16 cellular contexts compared by ENCODE assay signal in genomic region chr17:10118788-10119130, GRCh38.
DNase-seq lines count a peak whose midpoint lies in the region; ATAC-seq and TF ChIP-seq lines count a peak whose summit lies in the region.
"Had no signal": no experiment of that assay in that cellular context is flagged by ENCODE, and none has a peak within 500 bp of the region (broad histone marks: within the 10 kb centered on the region; RNA-seq: fewer than 3 reads in every experiment).

No MANE protein-coding gene starts in this region.

- no peaks in the 10 kb centered on the region for H3K36me3 Mint-ChIP-seq in memory B cell

- H3K4me1 ChIP-seq in breast epithelium (peaks cover 20 to 32% of the 10 kb centered on the region in 2 donors), mammary epithelial cell (ENCODE audit: insufficient read depth, low read length) (peaks cover 4% of the 10 kb centered on the region), transverse colon (peaks cover 6 to 41% (median 19%) of the 10 kb centered on the region in 4 donors)

- ATAC-seq in memory B cell (ENCODE audit: low read depth), result no peak

- H3K79me2 ChIP-seq in mammary epithelial cell (ENCODE audit: insufficient read depth, low read length), result no peaks in the 10 kb centered on the region

- H3K4me3 Mint-ChIP-seq in memory B cell, result no peak overlapping the region
- H3K4me3 Mint-ChIP-seq: neural crest cell had no signal

- CTCF ChIA-PET in mammary epithelial cell (lab: Charles Lee; ENCODE audit: low non-redundant PET), result no interaction called here

- DNase-seq in breast epithelium (ENCODE audit: low spot score in 2 of 2) (no peak), mammary epithelial cell (no peak), NCI-H82 treated with DMSO at 0.1 percent for 48 hours (lab: John Stamatoyannopoulos, UW; ENCODE audit: unreplicated experiment) (peak; percentile 61), memory B cell (ENCODE audit: low spot score in 2 of 2) (no peak), transverse colon (no peak), NCI-H187 treated with DMSO at 0.1 percent for 48 hours (lab: John Stamatoyannopoulos, UW) (no peak), NCI-H748 (lab: John Stamatoyannopoulos, UW; ENCODE audit: unreplicated experiment) (no peak), SIG-M5 treated with dmso at 0.1 percent for 504 hours (lab: John Stamatoyannopoulos, UW; ENCODE audit: unreplicated experiment) (no peak)
- DNase-seq: activated CD4-positive, alpha-beta T cell treated with anti-CD3 and anti-CD28 coated beads, Interleukin-2, amount 50 U/mL, for 48 hours; activated effector memory CD4-positive, alpha-beta T cell treated with Interleukin-2 at 50 U/mL for 16 hours; GOT3; kidney glomerular epithelial cell; NCI-H1105 treated with DMSO at 0.1 percent for 48 hours; NCI-H510A had no signal

- BruUV-seq in mammary epithelial cell (replicated peaks; lab: Mats Ljungman, UMichigan), result no TSS peak

- peaks cover 9% of the 10 kb centered on the region for H3K27me3 Mint-ChIP-seq in memory B cell

- H3K27me3 ChIP-seq in breast epithelium, result no peaks in the 10 kb centered on the region
- no peaks in the 10 kb centered on the region for H3K27me3 ChIP-seq in mammary epithelial cell (ENCODE audit: insufficient read depth, low read length)
- no peaks in the 10 kb centered on the region for H3K27me3 ChIP-seq in transverse colon

- 88% methylated on average over 5 of the region's 5 CpGs for WGBS in mammary epithelial cell (ENCODE audit: low coverage, missing lambda C conversion rate)
- WGBS in transverse colon (ENCODE audit: low coverage in 1 of 2), 2 donors, result 75 to 100% methylated on average over 1 to 5 of the region's 5 CpGs

- TF ChIP-seq EP300 in transverse colon (IDR thresholded peaks at IDR 0.05; ENCODE audit: low read depth), result no peak

- peaks cover 30% of the 10 kb centered on the region for H3K4me1 Mint-ChIP-seq in memory B cell

- H3K27ac ChIP-seq in breast epithelium (peak overlapping the region; percentile 74 to 99), mammary epithelial cell (ENCODE audit: insufficient read depth, low read depth, low read length) (no peak overlapping the region), transverse colon (peak overlapping the region; percentile 2 to 35 (median 22))
- H3K27ac ChIP-seq: thoracic aorta had no signal

- in situ Hi-C loops in mammary epithelial cell (cut with MboI; ENCODE audit: low sequenced_read_pairs in 2 of 2), result loop anchor here in 1 of 2 donors (25.0 kb wide), 1 partner anchor 194 kb away; no protein-coding TSS in a partner anchor
- in situ Hi-C loops in transverse colon (cut with MboI; ENCODE audit: low pct_ligation_motif_present in 1 of 4, low pct_unique_long_range_greater_than_20kb in 1 of 4, low sequenced_read_pairs in 3 of 4), result no loop called here

- peak overlapping the region; percentile 79 for H3K27ac Mint-ChIP-seq in memory B cell

- no peaks in the 10 kb centered on the region for H3K9me3 Mint-ChIP-seq in memory B cell
- H3K9me3 Mint-ChIP-seq: neural crest cell had no signal

- H3K9me3 ChIP-seq in breast epithelium (no peaks in the 10 kb centered on the region), mammary epithelial cell (replicated peaks; ENCODE audit: insufficient read depth, low read length) (peaks cover 11% of the 10 kb centered on the region), transverse colon (no peaks in the 10 kb centered on the region)
- H3K9me3 ChIP-seq: thoracic aorta had no signal

- TF ChIP-seq POLR2A in breast epithelium (IDR thresholded peaks at IDR 0.05), result no peak
- TF ChIP-seq POLR2A in transverse colon (IDR thresholded peaks at IDR 0.05), result no peak

- no peak overlapping the region for H2AFZ ChIP-seq in mammary epithelial cell (ENCODE audit: low read depth, low read length)

- no peak overlapping the region for H3K4me2 ChIP-seq in mammary epithelial cell (ENCODE audit: insufficient read depth, low read depth, low read length)

- no peaks in the 10 kb centered on the region for H4K20me1 ChIP-seq in mammary epithelial cell (ENCODE audit: insufficient read depth, low read length)

- H3K4me3 ChIP-seq in breast epithelium (no peak overlapping the region), mammary epithelial cell (replicated peaks in 1 of 3; ENCODE audit: insufficient read depth in 1 of 3, low read depth in 2 of 3, low read length in 3 of 3) (no peak overlapping the region), transverse colon (no peak overlapping the region)
- H3K4me3 ChIP-seq: thoracic aorta had no signal

- H3K36me3 ChIP-seq in breast epithelium, result no peaks in the 10 kb centered on the region
- no peaks in the 10 kb centered on the region for H3K36me3 ChIP-seq in mammary epithelial cell (ENCODE audit: insufficient read depth, low read length)
- H3K36me3 ChIP-seq in transverse colon, result no peaks in the 10 kb centered on the region
- H3K36me3 ChIP-seq: thoracic aorta had no signal

- dilution Hi-C loops in mammary epithelial cell (cut with HindIII; ENCODE audit: low sequenced_read_pairs), result no loop called here

- intact Hi-C loops in breast epithelium (cut with DNase I; ENCODE audit: low total_unique reads) (no loop called here), mammary epithelial cell (cut with micrococcal nuclease) (no loop called here), transverse colon (cut with DNase I; ENCODE audit: low total_unique reads) (no loop called here)

- H3K9ac ChIP-seq in mammary epithelial cell (ENCODE audit: insufficient read depth, low read length), result no peak overlapping the region

- TF ChIP-seq CTCF in breast epithelium (IDR thresholded peaks at IDR 0.05) (no peak), mammary epithelial cell (conservative IDR thresholded peaks at IDR 0.05 in 1 of 2, IDR thresholded peaks at IDR 0.05 in 1 of 2; ENCODE audit: extremely low read depth in 1 of 2, insufficient read depth in 1 of 2, low read depth in 1 of 2, low read length in 2 of 2) (no peak), transverse colon (IDR thresholded peaks at IDR 0.05) (no peak)
